Comparison of ENCODE assay signal across 1 cellular context in genomic region chr19:45038931-45039893, GRCh38.
TF ChIP-seq lines count a peak whose summit lies in the region.

Gene CLASRP (plus strand): TSS chr19:45039045. CDS start chr19:45040213, 1,168 bp downstream.

TF ChIP-seq in K562, 482 proteins besides CTCF, POLR2A, EP300 and RAD21 (continued from another document):
- TF ChIP-seq MAZ (CRISPR knock-in tag; conservative IDR thresholded peaks at IDR 0.05 in 1 of 2, IDR thresholded peaks at IDR 0.05 in 1 of 2) (peak; percentile 82 to 94), POLR2H (tag; IDR thresholded peaks at IDR 0.05; ENCODE audit: low read depth) (peak; percentile 81; the same call in 1 of the 2 replicates), ZNF57 (CRISPR knock-in tag; IDR thresholded peaks at IDR 0.05) (peak; percentile 46; the same call in 1 of the 2 replicates), ZBTB26 (CRISPR knock-in tag; IDR thresholded peaks at IDR 0.05) (peak; percentile 42; the same call in 1 of the 2 replicates), HNRNPUL1 (IDR thresholded peaks at IDR 0.05; ENCODE audit: low read length) (no peak), TAF1 (IDR thresholded peaks at IDR 0.05; ENCODE audit: control insufficient read depth, extremely low read depth, insufficient read depth, low read length, severe bottlenecking) (peak; percentile 92), CBX3 (IDR thresholded peaks at IDR 0.05; ENCODE audit: borderline replicate concordance in 1 of 2, low read length in 2 of 2) (no peak), RUNX1 (IDR thresholded peaks at IDR 0.05; ENCODE audit: low read depth) (peak; percentile 49; the same call in 1 of the 2 replicates), ATF6 (CRISPR knock-in tag; IDR thresholded peaks at IDR 0.05) (peak; percentile 43; the same call in 1 of the 2 replicates), NONO (IDR thresholded peaks at IDR 0.05; ENCODE audit: low read depth in 2 of 2, low read length in 1 of 2) (peak in 1 of 2 experiments; percentile 32; a peak in 1 of 4 replicates), CREM (IDR thresholded peaks at IDR 0.05; ENCODE audit: low read depth) (peak; percentile 79), REST (CRISPR knock-in tag; IDR thresholded peaks at IDR 0.05; ENCODE audit: low read depth) (peak; percentile 76), SAP30 (IDR thresholded peaks at IDR 0.05; ENCODE audit: borderline replicate concordance, insufficient read depth, low read depth, low read length, poor library complexity, severe bottlenecking) (peak; percentile 96), IRF2 (CRISPR knock-in tag; IDR thresholded peaks at IDR 0.05) (no peak), TCFL5 (CRISPR knock-in tag; conservative IDR thresholded peaks at IDR 0.05) (no peak), FOXK2 (conservative IDR thresholded peaks at IDR 0.05 in 1 of 2, IDR thresholded peaks at IDR 0.05 in 1 of 2; ENCODE audit: low read depth in 2 of 2) (peak in 1 of 2 experiments; percentile 31; a peak in 2 of 4 replicates), E2F4 (CRISPR knock-in tag; IDR thresholded peaks at IDR 0.05; ENCODE audit: low read depth) (0 out of 2 replicates have a peak, but pooled peaks have one; percentile 32), AFF1 (IDR thresholded peaks at IDR 0.05; ENCODE audit: low read depth in 1 of 2, partially characterized antibody in 2 of 2) (no peak), ZNF280A (IDR thresholded peaks at IDR 0.05; ENCODE audit: low read depth, partially characterized antibody) (peak; percentile 54), PRDM10 (IDR thresholded peaks at IDR 0.05; ENCODE audit: partially characterized antibody) (no peak), ZC3H8 (IDR thresholded peaks at IDR 0.05) (no peak), CTBP1 (IDR thresholded peaks at IDR 0.05; ENCODE audit: borderline replicate concordance) (peak; percentile 63; the same call in 1 of the 2 replicates), HMG20A (CRISPR knock-in tag; conservative IDR thresholded peaks at IDR 0.05) (no peak), GABPB1 (CRISPR knock-in tag; IDR thresholded peaks at IDR 0.05) (peak; percentile 96), SAFB (IDR thresholded peaks at IDR 0.05; ENCODE audit: borderline replicate concordance, low read depth, low read length) (no peak), RBFOX2 (IDR thresholded peaks at IDR 0.05; ENCODE audit: low read depth, low read length) (peak; percentile 97), KDM4B (IDR thresholded peaks at IDR 0.05; ENCODE audit: borderline replicate concordance in 2 of 2, low read depth in 1 of 2) (peak in 1 of 2 experiments; percentile 95; a peak in 2 of 4 replicates), ATF3 (IDR thresholded peaks at IDR 0.05) (no peak), ATF3 (CRISPR knock-in tag; conservative IDR thresholded peaks at IDR 0.05) (0 out of 2 replicates have a peak, but pooled peaks have one; percentile 22)
TF ChIP-seq in K562: peak in this region for 128.
